ENCODE assay signal across 8 cellular contexts in genomic region chr20:36575066-36575743, GRCh38. TPM values are rescaled to one million over a fixed set of nuclear protein-coding genes. Genes with fewer than 3 reads are reported as not detected.
DNase-seq lines count a peak whose midpoint lies in the region; ATAC-seq and TF ChIP-seq lines count a peak whose summit lies in the region.

No MANE protein-coding gene starts in this region.

- H3K79me2 ChIP-seq in OCI-LY3 (ENCODE audit: low read length): peaks cover 68% of the 10 kb centered on the region

- peak; percentile 81 for DNase-seq in DMS 273 treated with DMSO at 0.1 percent for 48 hours (lab: John Stamatoyannopoulos, UW)
- DNase-seq in HT1080 (ENCODE audit: low read depth): peak; percentile 73
- DNase-seq in cardiac fibroblast (ENCODE audit: low read depth in 2 of 2): peak; percentile 42 to 74
- DNase-seq in left colon: peak; percentile 62 to 66
- no peak for DNase-seq in stimulated activated CD4-positive, alpha-beta T cell treated with anti-CD3 and anti-CD28 coated beads, Interleukin-15, amount 100 ng/mL, for 24 hours

- peak; percentile 42 for ATAC-seq in left colon
- ATAC-seq in HG03520 (IDR thresholded peaks at IDR 0.05; ENCODE audit: unreplicated experiment): no peak

- no peaks in the 10 kb centered on the region for H3K27me3 ChIP-seq in OCI-LY3 (ENCODE audit: low read depth, low read length)

- intact Hi-C loops in left colon (cut with DNase I, micrococcal nuclease): no loop called here

- peaks cover 31% of the 10 kb centered on the region for H3K36me3 ChIP-seq in OCI-LY3 (replicated peaks; ENCODE audit: low read depth, low read length)

- no peak overlapping the region for H2AFZ ChIP-seq in OCI-LY3 (ENCODE audit: low read depth, low read length)

- no peaks in the 10 kb centered on the region for H3K9me3 Mint-ChIP-seq in stimulated activated naive CD8-positive, alpha-beta T cell treated with anti-CD3 and anti-CD28 coated beads, Interleukin-15, Interleukin-2, amounts not matched to agents 100 ng/mL and 50 ng/mL, for 24 hours

- no peaks in the 10 kb centered on the region for H3K27me3 Mint-ChIP-seq in stimulated activated naive CD8-positive, alpha-beta T cell treated with anti-CD3 and anti-CD28 coated beads, Interleukin-15, Interleukin-2, amounts not matched to agents 100 ng/mL and 50 ng/mL, for 24 hours

- H3K4me1 Mint-ChIP-seq in stimulated activated naive CD8-positive, alpha-beta T cell treated with anti-CD3 and anti-CD28 coated beads, Interleukin-15, Interleukin-2, amounts not matched to agents 100 ng/mL and 50 ng/mL, for 24 hours (ENCODE audit: low read depth): peaks cover 47% of the 10 kb centered on the region

- TF ChIP-seq CTCF in OCI-LY3 (IDR thresholded peaks at IDR 0.05; ENCODE audit: low read depth, low read length): no peak; the same call in 1 of the 2 replicates
- TF ChIP-seq CTCF in cardiac fibroblast (IDR thresholded peaks at IDR 0.05; ENCODE audit: low read depth, low read length): no peak

- peaks cover 35% of the 10 kb centered on the region for H3K36me3 Mint-ChIP-seq in stimulated activated naive CD8-positive, alpha-beta T cell treated with anti-CD3 and anti-CD28 coated beads, Interleukin-15, Interleukin-2, amounts not matched to agents 100 ng/mL and 50 ng/mL, for 24 hours (ENCODE audit: low read depth)

- H3K27ac ChIP-seq in OCI-LY3 (ENCODE audit: low read length): peak overlapping the region; percentile 84

- peak overlapping the region; percentile 99 for H3K9ac ChIP-seq in OCI-LY3 (ENCODE audit: low read length)

- H3K4me3 ChIP-seq in OCI-LY3 (ENCODE audit: low read length) (peak overlapping the region; percentile 95), cardiac fibroblast (replicated peaks in 1 of 2; ENCODE audit: low read depth in 2 of 2, low read length in 2 of 2) (peak overlapping the region; percentile 64 to 85)

- peaks cover 46% of the 10 kb centered on the region for H4K20me1 ChIP-seq in OCI-LY3 (ENCODE audit: insufficient read depth, low read length)

- H3K9me3 ChIP-seq in OCI-LY3 (ENCODE audit: insufficient read depth, low read length): no peaks in the 10 kb centered on the region

- H3K4me2 ChIP-seq in OCI-LY3 (ENCODE audit: low read length): peak overlapping the region; percentile 85

- H3K27ac Mint-ChIP-seq in stimulated activated naive CD8-positive, alpha-beta T cell treated with anti-CD3 and anti-CD28 coated beads, Interleukin-15, Interleukin-2, amounts not matched to agents 100 ng/mL and 50 ng/mL, for 24 hours: peak overlapping the region; percentile 97

- H3K4me1 ChIP-seq in OCI-LY3 (ENCODE audit: low read length): peaks cover 15% of the 10 kb centered on the region

- peak overlapping the region; percentile 98 for H3K4me3 Mint-ChIP-seq in stimulated activated naive CD8-positive, alpha-beta T cell treated with anti-CD3 and anti-CD28 coated beads, Interleukin-15, Interleukin-2, amounts not matched to agents 100 ng/mL and 50 ng/mL, for 24 hours

RNA-seq across cellular contexts. Expression of gene TGIF2, which starts 1.8 kb away (rescaled TPM):
- total RNA-seq in HT1080 (2014; rRNA removed; shearing (Covaris generic)): 15.8 and 20.9 TPM in 2 replicates
- polyA plus RNA-seq in HT1080 (2015; cell fraction: cytosol; rRNA removed): 19.7 and 21.7 TPM in 2 replicates
- 12.9 and 13.0 TPM in 2 replicates for polyA plus RNA-seq in HT1080 (2015; cell fraction: nucleus; rRNA removed)
- total RNA-seq in left colon: 1 to 10 TPM; 4.8 to 4.9 TPM

RNA-seq across cellular contexts. Expression of gene RAB5IF, which starts 30.4 kb away (rescaled TPM):
- total RNA-seq in HT1080 (2014; rRNA removed; shearing (Covaris generic)): 173 and 194 TPM in 2 replicates
- polyA plus RNA-seq in HT1080 (2015; cell fraction: cytosol; rRNA removed): 137 and 138 TPM in 2 replicates
- polyA plus RNA-seq in HT1080 (2015; cell fraction: nucleus; rRNA removed): 66.4 and 81.2 TPM in 2 replicates
- total RNA-seq in left colon: 100 to 1,000 TPM; 161 to 165 TPM

RNA-seq across cellular contexts. Expression of gene MYL9, which starts 33.9 kb away (rescaled TPM):
- total RNA-seq in HT1080 (2014; rRNA removed; shearing (Covaris generic)): 3.8 and 10.0 TPM in 2 replicates
- 23.2 and 24.7 TPM in 2 replicates for polyA plus RNA-seq in HT1080 (2015; cell fraction: cytosol; rRNA removed)
- polyA plus RNA-seq in HT1080 (2015; cell fraction: nucleus; rRNA removed): 10.6 and 10.7 TPM in 2 replicates
- total RNA-seq in left colon: 100 to 1,000 TPM in 1 of 2 donors, 10 to 100 TPM in 1; 36.9 to 484 TPM
